18 cellular contexts compared by ENCODE assay signal in the genomic region with DNA sequence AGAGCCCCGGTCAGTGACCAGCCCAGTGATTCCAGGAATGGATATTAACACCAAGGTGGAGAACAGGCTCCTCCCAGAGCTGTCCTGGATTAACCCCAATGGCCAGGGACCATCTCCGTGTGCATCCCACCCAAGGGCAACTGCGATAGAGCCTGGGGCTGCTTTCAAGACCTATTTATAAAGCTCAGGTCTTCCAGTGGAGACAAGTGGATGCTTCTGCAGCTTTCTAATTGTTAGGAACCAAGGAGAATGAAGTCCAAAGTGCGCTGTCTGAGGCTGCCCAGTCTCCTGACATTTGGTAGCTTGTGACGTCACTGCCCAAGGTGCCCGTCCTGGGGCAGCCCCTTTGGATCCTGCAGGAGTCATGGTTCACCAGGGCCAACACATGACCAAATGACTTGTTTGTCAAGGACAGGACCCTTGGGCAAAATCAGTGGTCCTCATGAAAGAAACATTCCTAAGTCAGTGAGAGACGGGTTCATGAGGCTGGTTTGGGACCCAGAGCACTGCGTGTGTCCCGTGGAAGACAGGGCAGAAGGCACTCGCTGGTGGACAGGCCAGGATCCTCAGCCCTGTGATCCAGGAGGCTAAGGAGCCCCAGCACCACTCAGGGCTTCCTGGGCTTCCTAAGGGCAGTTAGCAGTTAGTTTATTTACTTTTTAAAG.
DNase-seq lines count a peak whose midpoint lies in the region; ATAC-seq, FAIRE-seq and TF ChIP-seq lines count a peak whose summit lies in the region.
"Had no signal": no experiment of that assay in that cellular context is flagged by ENCODE, and none has a peak within 500 bp of the region (broad histone marks: within the 10 kb centered on the region; RNA-seq: fewer than 3 reads in every experiment).

No MANE protein-coding gene starts in this region.

- no peaks in the 10 kb centered on the region for H3K36me3 ChIP-seq in uterus
- H3K36me3 ChIP-seq in upper lobe of left lung = no peaks in the 10 kb centered on the region
- H3K36me3 ChIP-seq: BLaER1 had no signal

- 87 to 93% methylated on average over 10 of the region's 10 CpGs for WGBS in upper lobe of left lung, 2 donors

- no peak overlapping the region for H3K4me3 ChIP-seq in coronary artery
- H3K4me3 ChIP-seq in uterus = no peak overlapping the region
- no peak overlapping the region for H3K4me3 ChIP-seq in upper lobe of left lung
- H3K4me3 ChIP-seq: A549, BLaER1, GM12878, GM23248 had no signal

- FAIRE-seq in HTR-8/SVneo (lab: Jason Lieb, UNC) = peak; percentile 84
- FAIRE-seq: A549, GM12878, GM18507, H54 had no signal

- no peak for TF ChIP-seq EP300 in upper lobe of left lung (IDR thresholded peaks at IDR 0.05)

- H3K4me1 Mint-ChIP-seq in osteocyte (ENCODE audit: unreplicated experiment) = no peaks in the 10 kb centered on the region
- H3K4me1 Mint-ChIP-seq: CD8-positive, alpha-beta memory T cell had no signal

- no peak for TF ChIP-seq CTCF in coronary artery (IDR thresholded peaks at IDR 0.05)
- no peak for TF ChIP-seq CTCF in osteocyte (IDR thresholded peaks at IDR 0.05)
- no peak for TF ChIP-seq CTCF in uterus (IDR thresholded peaks at IDR 0.05)
- TF ChIP-seq CTCF in upper lobe of left lung (IDR thresholded peaks at IDR 0.05) = no peak

- peaks cover 5 to 6% of the 10 kb centered on the region in 2 donors for H3K4me1 ChIP-seq in uterus
- peaks cover 0 to 9% (median 2%) of the 10 kb centered on the region in 4 donors for H3K4me1 ChIP-seq in upper lobe of left lung
- H3K4me1 ChIP-seq: A549, BLaER1, Caco-2 had no signal

- H3K27ac ChIP-seq in coronary artery (no peak overlapping the region), uterus (peak overlapping the region; percentile 68), upper lobe of left lung (no peak overlapping the region)
- H3K27ac ChIP-seq: BLaER1, GM23248, HL-60 had no signal

- no peaks in the 10 kb centered on the region for H3K9me3 ChIP-seq in uterus
- peaks cover 0 to 6% (median 3%) of the 10 kb centered on the region in 4 donors for H3K9me3 ChIP-seq in upper lobe of left lung

- H3K27me3 ChIP-seq in uterus (no peaks in the 10 kb centered on the region), upper lobe of left lung (no peaks in the 10 kb centered on the region)
- H3K27me3 ChIP-seq: BLaER1 had no signal

- H3K27me3 Mint-ChIP-seq in osteocyte (ENCODE audit: unreplicated experiment) = peaks cover 54% of the 10 kb centered on the region

- H3K4me3 Mint-ChIP-seq in osteocyte (ENCODE audit: unreplicated experiment) = no peak overlapping the region
- H3K4me3 Mint-ChIP-seq: CD8-positive, alpha-beta memory T cell had no signal

- H3K9me3 Mint-ChIP-seq in osteocyte (ENCODE audit: unreplicated experiment) = peaks cover 18% of the 10 kb centered on the region

- H3K27ac Mint-ChIP-seq in osteocyte (ENCODE audit: unreplicated experiment) = no peak overlapping the region
- H3K27ac Mint-ChIP-seq: CD8-positive, alpha-beta memory T cell had no signal

- DNase-seq in HTR-8/SVneo (ENCODE audit: insufficient read length, low spot score) = no peak
- DNase-seq in coronary artery (ENCODE audit: low spot score) = peak; percentile 47
- DNase-seq in osteocyte (ENCODE audit: extremely low spot score, unreplicated experiment) = peak; percentile 63
- DNase-seq in uterus = no peak
- DNase-seq in stimulated activated naive CD4-positive, alpha-beta T cell treated with Interleukin-2 at 50 U/mL for 16 hours (lab: John Stamatoyannopoulos, UW) = no peak
- DNase-seq in upper lobe of left lung = no peak
- DNase-seq in NCI-H774 (lab: John Stamatoyannopoulos, UW) = no peak
- DNase-seq: CD8-positive, alpha-beta memory T cell; GM23248; IMR-90 had no signal

- no peaks in the 10 kb centered on the region for H3K36me3 Mint-ChIP-seq in osteocyte (ENCODE audit: unreplicated experiment)
- H3K36me3 Mint-ChIP-seq: CD8-positive, alpha-beta memory T cell had no signal

- TF ChIP-seq POLR2A in uterus (IDR thresholded peaks at IDR 0.05) (no peak), upper lobe of left lung (IDR thresholded peaks at IDR 0.05) (no peak)

- intact Hi-C loops in uterus (cut with DNase I; ENCODE audit: low total_unique reads) = no loop called here

- no peak for ATAC-seq in upper lobe of left lung (ENCODE audit: low FRiP score in 2 of 2)
- ATAC-seq: A549, GM12878, HCT116 had no signal

Comparison
In these comparisons a context has a peak if more than half of its experiments do, and no peak if none do; other contexts are left out.
1. DNase-seq: peak in coronary artery (single experiment) and osteocyte (single experiment); none in HTR-8/SVneo (single experiment), uterus (0 of 2), stimulated activated naive CD4-positive, alpha-beta T cell treated with Interleukin-2 at 50 U/mL for 16 hours (single experiment), upper lobe of left lung (0 of 2) and NCI-H774 (single experiment).
2. H3K27ac ChIP-seq: peak in uterus (2 of 2); none in coronary artery (0 of 2) and upper lobe of left lung (0 of 4).